8 cellular contexts compared by ENCODE assay signal in the genomic region with DNA sequence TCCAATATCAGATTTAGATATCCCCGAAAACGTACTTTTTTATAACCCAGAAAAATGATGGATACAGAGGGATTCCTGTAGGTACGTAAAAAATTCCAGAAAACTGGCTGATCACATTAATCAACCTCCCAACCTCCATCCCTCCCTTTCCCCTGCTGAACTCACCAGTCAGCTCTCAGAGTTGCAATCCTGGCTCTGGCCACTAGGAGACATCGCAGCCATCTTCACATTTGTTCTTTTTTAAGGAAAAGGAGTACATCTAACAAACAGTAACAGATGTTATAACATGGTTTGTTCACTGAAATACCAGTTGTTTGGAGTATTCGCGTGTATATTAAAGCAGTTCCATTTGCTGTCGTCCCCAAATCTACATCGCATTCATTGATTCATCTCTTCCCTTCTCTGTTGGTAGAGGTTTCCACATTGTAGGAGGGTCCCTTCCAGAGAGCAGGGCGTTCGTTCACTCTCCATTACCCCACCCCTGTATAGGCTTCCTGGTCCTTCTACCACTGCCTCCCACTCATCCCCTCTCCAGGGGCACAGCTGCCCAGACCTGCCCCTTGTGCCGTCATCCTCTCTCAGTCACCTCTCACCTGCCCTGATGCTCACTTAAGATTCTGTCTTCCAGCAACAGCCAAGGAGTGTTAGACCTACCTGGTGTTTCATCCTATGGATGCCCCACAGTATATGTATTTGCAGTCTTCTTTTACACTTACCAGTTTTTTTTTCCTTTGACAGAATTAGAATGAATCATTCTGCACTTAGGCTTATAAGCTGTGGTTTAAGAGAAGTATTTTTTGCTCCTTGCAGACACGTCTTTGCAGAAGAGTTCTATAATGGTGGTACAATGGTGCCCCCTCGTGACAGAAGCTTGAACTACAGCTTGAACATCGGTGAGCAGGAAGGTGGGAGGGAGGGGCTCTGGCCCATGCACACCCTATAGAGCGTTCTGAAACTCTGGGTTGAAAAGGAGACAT. TPM values are rescaled to one million over a fixed set of nuclear protein-coding genes. Genes with fewer than 3 reads are reported as not detected.
DNase-seq lines count a peak whose midpoint lies in the region; ATAC-seq, FAIRE-seq and TF ChIP-seq lines count a peak whose summit lies in the region.

No MANE protein-coding gene starts in this region.

- no peaks in the 10 kb centered on the region for H3K4me1 ChIP-seq in left lung

- H3K36me3 ChIP-seq in bronchial epithelial cell (ENCODE audit: control insufficient read depth, insufficient read depth, low read length) (no peaks in the 10 kb centered on the region), left lung (no peaks in the 10 kb centered on the region)

- POLR2A ChIA-PET in AG04449 (lab: Yijun Ruan, JAX) = no interaction called here

- no peak for TF ChIP-seq POLR2A in GM18505 (IDR thresholded peaks at IDR 0.05; ENCODE audit: borderline replicate concordance, extremely low read depth, insufficient read depth, insufficient read length)

- H3K27ac ChIP-seq in left lung = no peak overlapping the region

- peak; percentile 33 for DNase-seq in AG04449 (ENCODE audit: low read depth, low spot score)
- peak; percentile 2 for DNase-seq in NCI-H2029 treated with DMSO at 0.1 percent for 48 hours (lab: John Stamatoyannopoulos, UW)
- DNase-seq in bronchial epithelial cell (ENCODE audit: low read depth) = peak; percentile 64
- peak in 1 of 2 donors; percentile 44 for DNase-seq in left lung
- peak in 2 of 3 donors; percentile 50 to 52 for DNase-seq in stimulated activated CD4-positive, alpha-beta T cell treated with anti-CD3 and anti-CD28 coated beads, TNF-alpha, amount 100 ng/mL, for 1 hour (ENCODE audit: low read depth in 3 of 3, low spot score in 1 of 3)

- CTCF ChIA-PET in AG04449 (lab: Yijun Ruan, JAX) = interaction anchor here (0.7 to 2.6 kb wide), 24 partner anchors 11 to 832 kb away, joined by 3 to 9 read pairs (median 4); no protein-coding TSS in a partner anchor

- H3K27me3 ChIP-seq in bronchial epithelial cell (ENCODE audit: control insufficient read depth, insufficient read depth, low read length) (no peaks in the 10 kb centered on the region), left lung (no peaks in the 10 kb centered on the region)

- intact Hi-C loops in left lung (cut with DNase I) = no loop called here

- TF ChIP-seq CTCF in AG04449 (IDR thresholded peaks at IDR 0.05; ENCODE audit: insufficient read depth, low read length, missing control alignments) (peak; percentile 62), WI38 (IDR thresholded peaks at IDR 0.05; ENCODE audit: low read depth, low read length) (peak; percentile 76), bronchial epithelial cell (IDR thresholded peaks at IDR 0.05; ENCODE audit: insufficient read depth, low read length, severe bottlenecking) (peak; percentile 51), left lung (IDR thresholded peaks at IDR 0.05) (peak; percentile 44 to 52)

- FAIRE-seq in bronchial epithelial cell (lab: Jason Lieb, UNC) = peak; percentile 32

- peak; percentile 88 for ATAC-seq in GM18505 (IDR thresholded peaks at IDR 0.05; ENCODE audit: unreplicated experiment)
- peak; percentile 82 for ATAC-seq in HG02970 (IDR thresholded peaks at IDR 0.05; ENCODE audit: low FRiP score, unreplicated experiment)
- peak; percentile 97 for ATAC-seq in left lung

- H3K4me3 ChIP-seq in AG04449 (ENCODE audit: low read depth, low read length) (no peak overlapping the region), WI38 (ENCODE audit: low read depth, low read length) (no peak overlapping the region), bronchial epithelial cell (ENCODE audit: low read depth, low read length) (no peak overlapping the region), left lung (no peak overlapping the region)

- no peaks in the 10 kb centered on the region for H3K9me3 ChIP-seq in left lung

RNA-seq across cellular contexts. Expression of a gene that starts 36.8 kb away (rescaled TPM):
- total RNA-seq in bronchial epithelial cell (0.26 and 0.38 TPM in 2 replicates), left lung (under 1 TPM; 0.58 to 0.99 TPM)
